Comparison of ENCODE assay signal across 30 cellular contexts in the genomic region with DNA sequence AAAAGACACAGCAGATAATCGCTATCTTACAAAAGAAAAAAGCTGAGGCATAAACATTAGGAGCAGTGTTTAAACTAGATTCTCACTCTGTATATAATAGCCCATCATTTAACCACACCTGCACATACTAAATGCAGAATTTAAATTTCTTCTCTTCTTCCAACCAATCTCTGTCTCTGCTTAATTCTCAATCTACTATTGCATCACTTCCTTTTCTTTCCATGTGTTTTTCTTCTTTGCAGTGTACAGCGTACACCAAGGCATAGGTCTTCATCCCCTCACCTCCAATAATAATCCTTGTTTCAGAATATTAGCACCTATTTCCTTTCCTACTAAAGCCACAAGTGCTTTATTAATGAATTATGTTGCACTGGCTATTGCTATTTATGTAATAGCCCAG.
"Had no signal": no experiment of that assay in that cellular context is flagged by ENCODE, and none has a peak within 500 bp of the region (broad histone marks: within the 10 kb centered on the region; RNA-seq: fewer than 3 reads in every experiment).

No MANE protein-coding gene starts in this region.

- H3K36me3 ChIP-seq: ascending aorta, breast epithelium, gastrocnemius medialis had no signal

- H3K27me3 ChIP-seq: ascending aorta, breast epithelium, cardiac muscle cell, dorsolateral prefrontal cortex, gastrocnemius medialis, heart left ventricle had no signal

- H3K4me3 Mint-ChIP-seq: activated CD8-positive, alpha-beta T cell treated with anti-CD3 and anti-CD28 coated beads for 36 hours; activated naive CD4-positive, alpha-beta T cell treated with anti-CD3 and anti-CD28 coated beads, Interleukin-2, amount 50 U/mL, for 24 hours; activated naive CD8-positive, alpha-beta T cell treated with anti-CD3 and anti-CD28 coated beads, Interleukin-2, amount 10 ng/mL, durations not matched to agents 7 days and 5 days; activated T-cell treated with anti-CD3 and anti-CD28 coated beads, Interleukin-2, amount 50 U/mL, for 4 hours; activated T-helper 17 cell treated with anti-CD3 and anti-CD28 coated beads, Interleukin-2, amount 50 U/mL, for 72 hours; brain; central memory CD8-positive, alpha-beta T cell; dendritic cell treated with granulocyte-macrophage colony-stimulating factor and Interleukin-4, amounts not matched to agents 40 ng/mL and 50 ng/mL, for 4 days; endodermal cell had no signal

- H3K4me3 ChIP-seq: ascending aorta, breast epithelium, cardiac muscle cell, coronary artery, dorsolateral prefrontal cortex, gastrocnemius medialis, heart left ventricle had no signal

- H3K4me1 ChIP-seq: ascending aorta, breast epithelium had no signal

- H3K9me3 ChIP-seq: ascending aorta, breast epithelium, gastrocnemius medialis, heart left ventricle had no signal

- H3K9me3 Mint-ChIP-seq: activated CD8-positive, alpha-beta T cell treated with anti-CD3 and anti-CD28 coated beads for 36 hours; activated naive CD4-positive, alpha-beta T cell treated with anti-CD3 and anti-CD28 coated beads, Interleukin-2, amount 50 U/mL, for 24 hours; activated naive CD8-positive, alpha-beta T cell treated with anti-CD3 and anti-CD28 coated beads, Interleukin-2, amount 10 ng/mL, durations not matched to agents 7 days and 5 days; activated T-cell treated with anti-CD3 and anti-CD28 coated beads, Interleukin-2, amount 50 U/mL, for 4 hours; activated T-helper 17 cell treated with anti-CD3 and anti-CD28 coated beads, Interleukin-2, amount 50 U/mL, for 72 hours; brain; central memory CD8-positive, alpha-beta T cell; dendritic cell treated with granulocyte-macrophage colony-stimulating factor and Interleukin-4, amounts not matched to agents 40 ng/mL and 50 ng/mL, for 4 days; endodermal cell had no signal

- ATAC-seq: activated CD8-positive, alpha-beta T cell treated with anti-CD3 and anti-CD28 coated beads for 36 hours; activated T-cell treated with anti-CD3 and anti-CD28 coated beads, Interleukin-2, amount 50 U/mL, for 4 hours; activated T-helper 17 cell treated with anti-CD3 and anti-CD28 coated beads, Interleukin-2, amount 50 U/mL, for 72 hours; esophagus mucosa; gastrocnemius medialis; heart left ventricle had no signal

- DNase-seq: activated CD4-positive, alpha-beta T cell treated with anti-CD3 and anti-CD28 coated beads for 48 hours; activated CD4-positive, alpha-beta T cell treated with anti-CD3 and anti-CD28 coated beads, Interleukin-2, amount 50 U/mL, for 1 hour; activated CD4-positive, alpha-beta T cell treated with anti-CD3 and anti-CD28 coated beads, Interleukin-2, amount 50 U/mL, for 48 hours; activated CD4-positive, CD25-positive, alpha-beta regulatory T cell; activated CD4-positive, CD25-positive, alpha-beta regulatory T cell treated with anti-CD3 and anti-CD28 coated beads, Interleukin-2, amount 50 U/mL, for 72 hours; activated CD8-positive, alpha-beta memory T cell treated with anti-CD3 and anti-CD28 coated beads for 24 hours; activated CD8-positive, alpha-beta T cell treated with anti-CD3 and anti-CD28 coated beads for 36 hours; activated effector memory CD4-positive, alpha-beta T cell treated with Interleukin-2 at 50 U/mL for 16 hours; activated gamma-delta T cell treated with Interleukin-2 at 50 U/mL for 16 hours; activated naive CD4-positive, alpha-beta T cell treated with Interleukin-2 at 50 U/mL for 16 hours; activated naive CD8-positive, alpha-beta T cell treated with anti-CD3 and anti-CD28 coated beads, Interleukin-2, amount 10 ng/mL, durations not matched to agents 7 days and 5 days; activated T-cell treated with anti-CD3 and anti-CD28 coated beads, Interleukin-2, amount 50 U/mL, for 4 hours; dorsolateral prefrontal cortex; effector memory CD4-positive, alpha-beta T cell; endodermal cell; foreskin fibroblast; gastrocnemius medialis; glutamatergic neuron; heart left ventricle; T-helper 2 cell had no signal

- H3K27ac Mint-ChIP-seq: activated naive CD4-positive, alpha-beta T cell treated with anti-CD3 and anti-CD28 coated beads, Interleukin-2, amount 50 U/mL, for 24 hours; activated T-helper 17 cell treated with anti-CD3 and anti-CD28 coated beads, Interleukin-2, amount 50 U/mL, for 72 hours; dendritic cell treated with granulocyte-macrophage colony-stimulating factor and Interleukin-4, amounts not matched to agents 40 ng/mL and 50 ng/mL, for 4 days; endodermal cell had no signal

- H3K27ac ChIP-seq: ascending aorta, breast epithelium, cardiac muscle cell, coronary artery, dorsolateral prefrontal cortex, gastrocnemius medialis, heart left ventricle had no signal

- H3K27me3 Mint-ChIP-seq: activated CD8-positive, alpha-beta T cell treated with anti-CD3 and anti-CD28 coated beads for 36 hours; activated naive CD4-positive, alpha-beta T cell treated with anti-CD3 and anti-CD28 coated beads, Interleukin-2, amount 50 U/mL, for 24 hours; activated naive CD8-positive, alpha-beta T cell treated with anti-CD3 and anti-CD28 coated beads, Interleukin-2, amount 10 ng/mL, durations not matched to agents 7 days and 5 days; activated T-helper 17 cell treated with anti-CD3 and anti-CD28 coated beads, Interleukin-2, amount 50 U/mL, for 72 hours; brain; central memory CD8-positive, alpha-beta T cell; dendritic cell treated with granulocyte-macrophage colony-stimulating factor and Interleukin-4, amounts not matched to agents 40 ng/mL and 50 ng/mL, for 4 days had no signal
